Comparison of ENCODE assay signal across 9 cellular contexts in the genomic region with DNA sequence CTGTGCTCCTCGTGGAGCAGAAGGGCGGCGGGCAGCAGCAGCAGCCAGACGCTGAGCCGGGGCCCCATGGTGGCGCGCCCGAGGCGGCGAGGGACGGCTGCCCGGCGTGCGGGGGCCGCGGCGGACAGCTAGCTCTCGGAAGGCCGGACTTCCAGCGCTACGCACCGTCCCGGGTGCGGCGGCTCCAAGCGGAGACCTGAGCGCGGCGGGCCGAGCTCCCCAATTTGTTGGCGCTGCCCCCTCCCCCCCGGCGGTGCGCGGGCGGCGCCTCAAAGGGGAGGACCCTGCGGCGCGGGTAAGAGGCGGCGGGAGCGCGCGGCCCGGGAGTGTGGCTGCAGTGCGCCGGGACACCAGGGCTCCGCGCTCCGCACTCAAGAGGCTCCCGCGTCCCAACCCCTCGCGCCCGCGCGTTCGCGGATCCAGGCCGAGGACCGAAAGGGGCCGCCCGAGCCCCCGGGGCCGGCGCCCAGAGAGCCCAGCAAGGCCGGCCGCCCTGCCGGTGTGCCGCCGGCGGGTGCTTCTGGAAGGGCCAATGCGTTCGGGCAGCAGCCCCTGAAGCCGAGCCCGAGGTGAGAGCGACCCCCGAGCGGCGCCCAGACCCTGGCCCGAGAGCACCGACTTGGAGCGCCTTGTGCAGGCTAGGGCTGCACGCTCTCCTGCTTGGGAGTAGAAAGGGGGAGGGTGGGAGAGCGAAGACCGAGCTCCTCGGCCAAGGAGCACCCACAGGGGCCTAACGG. TPM values are rescaled to one million over a fixed set of nuclear protein-coding genes. Genes with fewer than 3 reads are reported as not detected.
A peak's percentile ranks its signal among the peaks of the same experiment; 100 is the strongest.
DNase-seq lines count a peak whose midpoint lies in the region; TF ChIP-seq lines count a peak whose summit lies in the region.
"Had no signal": no experiment of that assay in that cellular context is flagged by ENCODE, and none has a peak within 500 bp of the region (broad histone marks: within the 10 kb centered on the region; RNA-seq: fewer than 3 reads in every experiment).

A gene (minus strand): TSS at position 198 of the 737 bp plus-strand sequence. CDS start 130 bp downstream, at position 68.
A gene (plus strand): TSS at position 325 of the 737 bp plus-strand sequence. CDS start 620 bp downstream, outside the sequence.

- intact Hi-C loops in stomach (cut with DNase I; ENCODE audit: low total_unique reads), result no loop called here

- no peak for TF ChIP-seq EP300 in stomach (IDR thresholded peaks at IDR 0.05)

- no peaks in the 10 kb centered on the region for H3K9me3 ChIP-seq in HUES6 (ENCODE audit: control insufficient read depth, insufficient read depth, low read depth, low read length)
- no peaks in the 10 kb centered on the region for H3K9me3 ChIP-seq in stomach

- H3K4me1 ChIP-seq in HUES6 (ENCODE audit: control insufficient read depth, insufficient read depth, low read length), result peaks cover 40% of the 10 kb centered on the region
- peaks cover 32 to 82% (median 63%) of the 10 kb centered on the region in 4 donors for H3K4me1 ChIP-seq in stomach

- 0 to 2% (median 1%) methylated on average over 4 to 84 of the region's 89 CpGs for WGBS in stomach, 5 donors

- peaks cover 8% of the 10 kb centered on the region for H3K36me3 ChIP-seq in HUES6 (ENCODE audit: control insufficient read depth, insufficient read depth, low read length)
- peaks cover 0 to 7% (median 0%) of the 10 kb centered on the region in 4 donors for H3K36me3 ChIP-seq in stomach

- H3K9ac ChIP-seq in HUES6 (ENCODE audit: low read length), result peak within 1 kb of the TSS; percentile 93
- H3K9ac ChIP-seq: KMS-11 had no signal

- H3K4me3 ChIP-seq in HUES6 (ENCODE audit: low read depth, low read length), result peak within 1 kb of the TSS; percentile 92
- H3K4me3 ChIP-seq in stomach, result peak within 1 kb of the TSS; percentile 63 to 86 (median 72)

- peak; percentile 76 for DNase-seq in brain pericyte (ENCODE audit: low read depth, low spot score)
- peak; percentile 83 for DNase-seq in islet precursor cell
- DNase-seq in stomach, result no peak
- no peak for DNase-seq in NCI-H446 treated with DMSO at 0.1 percent for 48 hours (lab: John Stamatoyannopoulos, UW)
- no peak for DNase-seq in GDM1 (lab: John Stamatoyannopoulos, UW)
- no peak for DNase-seq in NCI-H69 (lab: John Stamatoyannopoulos, UW)
- DNase-seq in stimulated activated naive CD4-positive, alpha-beta T cell treated with Interleukin-2 at 50 U/mL for 16 hours (lab: John Stamatoyannopoulos, UW), result no peak

- H3K27ac ChIP-seq in HUES6 (ENCODE audit: low read depth, low read length) (peak within 1 kb of the TSS; percentile 86), stomach (peak within 1 kb of the TSS; percentile 86 to 97 (median 92))
- H3K27ac ChIP-seq: KMS-11 had no signal

- no peak for TF ChIP-seq POLR2A in stomach (IDR thresholded peaks at IDR 0.05)

- peaks cover 7% of the 10 kb centered on the region; the same call in 1 of the 2 replicates for H3K27me3 ChIP-seq in HUES6 (ENCODE audit: control insufficient read depth, insufficient read depth, low read length)
- peaks cover 0 to 85% (median 40%) of the 10 kb centered on the region in 3 donors for H3K27me3 ChIP-seq in stomach

- no peak for TF ChIP-seq CTCF in stomach (IDR thresholded peaks at IDR 0.05)

RNA-seq across cellular contexts. Expression of the first gene that starts in this region (rescaled TPM):
- total RNA-seq in stomach, result 100 to 1,000 TPM; 132 to 798 (median 175) TPM
- polyA plus RNA-seq in stomach, result 10 to 100 TPM; 18.8 to 59.0 (median 30.6) TPM

RNA-seq across cellular contexts. Expression of the second gene that starts in this region (rescaled TPM):
- 100 to 1,000 TPM; 134 to 531 (median 366) TPM for total RNA-seq in stomach
- 10 to 100 TPM; 24.0 to 96.6 (median 38.4) TPM for polyA plus RNA-seq in stomach

Comparison
In these comparisons a context has a peak if more than half of its experiments do, and no peak if none do; other contexts are left out.
1. DNase-seq: peak in brain pericyte (single experiment) and islet precursor cell (single experiment); none in stomach (single experiment), NCI-H446 treated with DMSO at 0.1 percent for 48 hours (single experiment), GDM1 (single experiment), NCI-H69 (single experiment) and stimulated activated naive CD4-positive, alpha-beta T cell treated with Interleukin-2 at 50 U/mL for 16 hours (single experiment).